Comparison of ENCODE assay signal across 14 cellular contexts in the genomic region with DNA sequence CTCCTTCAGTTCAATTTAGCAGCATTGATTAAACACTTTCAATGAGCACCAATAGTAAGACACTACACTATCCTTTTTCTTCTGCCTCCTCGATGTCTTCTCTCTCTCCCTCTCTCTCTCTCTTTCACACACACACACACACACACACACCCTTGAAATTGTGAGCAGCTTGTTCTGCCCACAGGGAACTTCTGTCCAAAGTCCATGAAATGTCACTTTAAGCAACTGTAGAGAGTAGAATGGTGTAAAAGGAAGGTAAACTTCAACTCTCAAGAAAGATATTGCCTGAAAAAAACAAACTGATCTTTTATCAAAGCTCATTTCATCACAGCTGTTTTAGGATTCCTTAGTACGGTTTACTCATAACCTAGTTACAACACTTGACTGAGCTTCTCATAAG.
"Had no signal": no experiment of that assay in that cellular context is flagged by ENCODE, and none has a peak within 500 bp of the region (broad histone marks: within the 10 kb centered on the region; RNA-seq: fewer than 3 reads in every experiment).

No MANE protein-coding gene starts in this region.

- H3K4me1 Mint-ChIP-seq: brain had no signal

- H3K4me1 ChIP-seq: right atrium auricular region, tibial nerve had no signal

- ATAC-seq: effector memory CD8-positive, alpha-beta T cell had no signal

- H3K36me3 Mint-ChIP-seq: activated naive CD4-positive, alpha-beta T cell treated with anti-CD3 and anti-CD28 coated beads, Interleukin-2, amount 50 U/mL, for 72 hours; brain; mesothelial cell of epicardium; naive B cell had no signal

- H3K9me3 ChIP-seq: neutrophil, right atrium auricular region, tibial nerve had no signal

- H3K27me3 ChIP-seq: neutrophil, right atrium auricular region, tibial nerve had no signal

- H3K36me3 ChIP-seq: neutrophil, right atrium auricular region, tibial nerve had no signal

- DNase-seq: activated effector memory CD4-positive, alpha-beta T cell treated with anti-CD3 and anti-CD28 coated beads, Interleukin-2, amount 50 U/mL, for 16 hours; amygdala; effector memory CD8-positive, alpha-beta T cell; hippocampal formation; kidney glomerular epithelial cell; naive B cell had no signal

- H3K4me3 Mint-ChIP-seq: brain; effector memory CD8-positive, alpha-beta T cell; mesothelial cell of epicardium; naive B cell had no signal

- H3K27ac Mint-ChIP-seq: brain; effector memory CD8-positive, alpha-beta T cell; mesothelial cell of epicardium had no signal

- H3K27me3 Mint-ChIP-seq: effector memory CD8-positive, alpha-beta T cell; naive B cell had no signal

- H3K4me3 ChIP-seq: right atrium auricular region, smooth muscle cell, tibial nerve had no signal

- H3K4me2 ChIP-seq: smooth muscle cell had no signal

- H3K27ac ChIP-seq: epithelial cell of prostate, neutrophil, right atrium auricular region, tibial nerve had no signal
